In genomic region chr21:39885119-39885848, GRCh38 we compare ENCODE assay signal across 14 cellular contexts. TPM values are rescaled to one million over a fixed set of nuclear protein-coding genes. Genes with fewer than 3 reads are reported as not detected.
DNase-seq lines count a peak whose midpoint lies in the region; ATAC-seq and TF ChIP-seq lines count a peak whose summit lies in the region.
"Had no signal": no experiment of that assay in that cellular context is flagged by ENCODE, and none has a peak within 500 bp of the region (broad histone marks: within the 10 kb centered on the region; RNA-seq: fewer than 3 reads in every experiment).

No MANE protein-coding gene starts in this region.

- H3K9me3 ChIP-seq in CD4-positive, alpha-beta T cell (ENCODE audit: control insufficient read depth, low read length) = no peaks in the 10 kb centered on the region
- no peaks in the 10 kb centered on the region for H3K9me3 ChIP-seq in osteoblast (ENCODE audit: low read depth, low read length)
- H3K9me3 ChIP-seq: upper lobe of right lung had no signal

- no peak overlapping the region for H3K27ac Mint-ChIP-seq in CD4-positive, alpha-beta T cell
- H3K27ac Mint-ChIP-seq: activated T-helper 1 cell treated with anti-CD3 and anti-CD28 coated beads, Interleukin-12 subunit alpha, Interleukin-12 subunit beta, Interleukin-2, Interleukin-4 antibody, amounts not matched to agents 30 ng/mL and 10 ng/mL and 1 ng/mL, durations not matched to agents 14 hours and 24 hours and 36 hours had no signal

- TF ChIP-seq CTCF in astrocyte of the spinal cord (IDR thresholded peaks at IDR 0.05; ENCODE audit: low read depth, low read length) = no peak
- no peak for TF ChIP-seq CTCF in CD4-positive, alpha-beta T cell (IDR thresholded peaks at IDR 0.05)
- TF ChIP-seq CTCF in osteoblast (IDR thresholded peaks at IDR 0.05; ENCODE audit: extremely low read depth, low read depth, low read length) = no peak

- H3K27ac ChIP-seq in CD4-positive, alpha-beta T cell (ENCODE audit: low read depth, low read length) = no peak overlapping the region
- H3K27ac ChIP-seq in osteoblast (ENCODE audit: low read depth, low read length) = no peak overlapping the region
- H3K27ac ChIP-seq: upper lobe of right lung, VCaP had no signal

- no peaks in the 10 kb centered on the region for H3K4me1 ChIP-seq in osteoblast (ENCODE audit: insufficient read depth, low read length)
- H3K4me1 ChIP-seq: upper lobe of right lung had no signal

- no peak for ATAC-seq in CD4-positive, alpha-beta T cell (ENCODE audit: poor library complexity)
- no peak for ATAC-seq in GM21360 (IDR thresholded peaks at IDR 0.05; ENCODE audit: unreplicated experiment)
- ATAC-seq in GM21717 (IDR thresholded peaks at IDR 0.05; ENCODE audit: unreplicated experiment) = no peak
- ATAC-seq: upper lobe of right lung had no signal

- POLR2A ChIA-PET in CD4-positive, alpha-beta T cell (lab: Charles Lee) = no interaction called here

- H3K27me3 ChIP-seq in CD4-positive, alpha-beta T cell (ENCODE audit: control insufficient read depth, insufficient read depth, low read length) = no peaks in the 10 kb centered on the region
- H3K27me3 ChIP-seq in osteoblast (ENCODE audit: insufficient read depth, low read length) = no peaks in the 10 kb centered on the region
- H3K27me3 ChIP-seq: upper lobe of right lung had no signal

- DNase-seq in COLO668 (lab: John Stamatoyannopoulos, UW; ENCODE audit: unreplicated experiment) (peak; percentile 91), NCI-H2081 (lab: John Stamatoyannopoulos, UW) (peak; percentile 87 to 91), astrocyte of the spinal cord (ENCODE audit: low read depth, low spot score) (peak; percentile 28), mucosa of gallbladder (ENCODE audit: low spot score) (peak; percentile 11), osteoblast (ENCODE audit: insufficient read length, low spot score, missing footprints) (no peak)
- DNase-seq in CD4-positive, alpha-beta T cell = no peak
- DNase-seq: cortex of kidney, upper lobe of right lung had no signal

- H3K4me1 Mint-ChIP-seq in CD4-positive, alpha-beta T cell (ENCODE audit: low read depth) = no peaks in the 10 kb centered on the region

- H3K4me3 ChIP-seq in astrocyte of the spinal cord (ENCODE audit: low read depth, low read length) = no peak overlapping the region
- no peak overlapping the region for H3K4me3 ChIP-seq in osteoblast (ENCODE audit: insufficient read depth, low read length)
- H3K4me3 ChIP-seq: upper lobe of right lung had no signal

- CTCF ChIA-PET in CD4-positive, alpha-beta T cell (lab: Charles Lee) = no interaction called here

- H3K4me2 ChIP-seq in osteoblast (ENCODE audit: insufficient read depth, low read length) = no peak overlapping the region

- no peaks in the 10 kb centered on the region for H3K36me3 Mint-ChIP-seq in CD4-positive, alpha-beta T cell (ENCODE audit: low read depth)

- no peaks in the 10 kb centered on the region for H3K27me3 Mint-ChIP-seq in CD4-positive, alpha-beta T cell

- H4K20me1 ChIP-seq in osteoblast (ENCODE audit: insufficient read depth, low read length) = no peaks in the 10 kb centered on the region

- H2AFZ ChIP-seq in osteoblast (ENCODE audit: low read length) = no peak overlapping the region

- no peaks in the 10 kb centered on the region for H3K9me3 Mint-ChIP-seq in CD4-positive, alpha-beta T cell
- H3K9me3 Mint-ChIP-seq: activated T-helper 1 cell treated with anti-CD3 and anti-CD28 coated beads, Interleukin-12 subunit alpha, Interleukin-12 subunit beta, Interleukin-2, Interleukin-4 antibody, amounts not matched to agents 30 ng/mL and 10 ng/mL and 1 ng/mL, durations not matched to agents 14 hours and 24 hours and 36 hours; nephron had no signal

- in situ Hi-C loops in astrocyte of the spinal cord (cut with HindIII; ENCODE audit: low sequenced_read_pairs) = no loop called here

- intact Hi-C loops in CD4-positive, alpha-beta T cell (cut with DNase I, micrococcal nuclease) = no loop called here

- H3K4me3 Mint-ChIP-seq in CD4-positive, alpha-beta T cell = no peak overlapping the region
- H3K4me3 Mint-ChIP-seq: activated T-helper 1 cell treated with anti-CD3 and anti-CD28 coated beads, Interleukin-12 subunit alpha, Interleukin-12 subunit beta, Interleukin-2, Interleukin-4 antibody, amounts not matched to agents 30 ng/mL and 10 ng/mL and 1 ng/mL, durations not matched to agents 14 hours and 24 hours and 36 hours; nephron had no signal

- no peaks in the 10 kb centered on the region for H3K79me2 ChIP-seq in osteoblast (ENCODE audit: insufficient read depth, low read length)

- no peaks in the 10 kb centered on the region for H3K36me3 ChIP-seq in osteoblast (ENCODE audit: insufficient read depth, low read length)
- H3K36me3 ChIP-seq: upper lobe of right lung had no signal

RNA-seq across cellular contexts. Expression of gene PCP4, which starts 18.0 kb away (rescaled TPM):
- 3.7 TPM for total RNA-seq in mucosa of gallbladder
- not detected for total RNA-seq in CD4-positive, alpha-beta T cell
- not detected in 2 replicates for total RNA-seq in osteoblast
- total RNA-seq: activated T-helper 1 cell treated with anti-CD3 and anti-CD28 coated beads, Interleukin-12 subunit alpha, Interleukin-12 subunit beta, Interleukin-2, Interleukin-4 antibody, amounts not matched to agents 30 ng/mL and 10 ng/mL and 1 ng/mL, durations not matched to agents 14 hours and 24 hours and 36 hours; OCI-LY7 had no signal

Comparison
In these comparisons a context has a peak if more than half of its experiments do, and no peak if none do; other contexts are left out.
1. DNase-seq: peak in COLO668 (single experiment), NCI-H2081 (2 of 2), astrocyte of the spinal cord (single experiment) and mucosa of gallbladder (single experiment); none in CD4-positive, alpha-beta T cell (0 of 10) and osteoblast (single experiment).